Comparison of ENCODE assay signal across 16 cellular contexts in the genomic region with DNA sequence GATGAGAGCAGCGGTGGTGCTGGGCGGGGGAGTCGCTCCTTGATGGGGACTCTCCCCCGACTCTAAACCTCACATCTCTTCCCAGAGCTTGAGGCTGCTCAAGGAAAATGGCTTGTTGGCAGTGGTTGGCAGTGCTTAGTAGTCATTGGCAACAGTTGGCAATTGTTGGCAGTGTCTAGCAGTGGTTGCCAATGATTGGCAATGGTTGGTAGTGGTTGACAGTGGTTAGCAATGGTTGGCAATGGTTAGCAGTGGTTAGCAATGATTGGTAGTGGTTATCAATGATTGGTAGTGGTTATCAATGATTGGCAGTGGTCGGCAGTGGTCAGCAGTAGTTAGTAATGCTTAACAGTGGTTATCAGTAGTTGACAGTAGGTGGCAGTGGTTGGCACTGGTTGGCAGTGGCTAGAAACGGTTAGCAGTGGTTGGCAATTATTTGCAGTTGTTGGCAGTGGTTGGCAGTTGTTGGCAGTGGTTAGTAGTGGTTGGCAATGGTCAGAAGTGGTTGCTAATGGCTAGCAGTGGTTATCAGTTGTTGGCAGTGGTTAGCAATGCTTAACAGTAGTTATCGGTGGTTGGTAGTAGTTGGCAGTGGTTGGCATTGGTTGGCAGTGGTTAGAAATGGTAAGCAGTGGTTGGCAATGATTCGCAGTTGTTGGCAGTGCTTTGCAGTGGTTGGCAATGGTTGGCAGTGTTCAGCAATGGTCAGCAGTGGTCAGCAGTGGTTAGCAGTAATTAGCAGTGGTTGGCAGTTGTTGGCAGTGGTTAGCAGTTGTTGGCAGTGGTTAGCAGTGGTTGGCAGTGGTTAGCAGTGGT.
DNase-seq lines count a peak whose midpoint lies in the region; ATAC-seq, FAIRE-seq and TF ChIP-seq lines count a peak whose summit lies in the region.
"Had no signal": no experiment of that assay in that cellular context is flagged by ENCODE, and none has a peak within 500 bp of the region (broad histone marks: within the 10 kb centered on the region; RNA-seq: fewer than 3 reads in every experiment).

No MANE protein-coding gene starts in this region.

- no peak for FAIRE-seq in H1 (lab: Jason Lieb, UNC)

- intact Hi-C loops in sigmoid colon (cut with DNase I): no loop called here

- H3K9me3 ChIP-seq in H1 (ENCODE audit: insufficient read depth in 2 of 2, low read depth in 1 of 2, low read length in 1 of 2): peaks cover 10 to 24% of the 10 kb centered on the region in 2 experiments
- H3K9me3 ChIP-seq in sigmoid colon: peaks cover 0 to 6% (median 3%) of the 10 kb centered on the region in 4 donors
- H3K9me3 ChIP-seq: thyroid gland had no signal

- H3K23ac ChIP-seq in H1 (ENCODE audit: insufficient read length): no peak overlapping the region

- H2AK5ac ChIP-seq in H1 (ENCODE audit: low read depth, low read length): 0 out of 2 replicates have a peak overlapping the region, but pooled peaks have one; percentile 13

- DNase-seq in activated CD8-positive, alpha-beta memory T cell treated with anti-CD3 and anti-CD28 coated beads for 24 hours: peak; percentile 41
- no peak for DNase-seq in activated CD8-positive, alpha-beta memory T cell treated with anti-CD3 and anti-CD28 coated beads, Interleukin-2, amount 50 U/mL, for 4 hours
- peak; percentile 19 for DNase-seq in NCI-H460 (ENCODE audit: extremely low read depth, low read depth)
- DNase-seq in H1 (ENCODE audit: low read depth in 1 of 2, low spot score in 2 of 2): no peak
- DNase-seq in sigmoid colon: peak; percentile 21
- no peak for DNase-seq in DMS53 (lab: John Stamatoyannopoulos, UW)
- no peak for DNase-seq in NCI-H446 (lab: John Stamatoyannopoulos, UW)
- DNase-seq: activated CD4-positive, alpha-beta T cell treated with anti-CD3 and anti-CD28 coated beads for 36 hours; MV-4-11; NCI-H2171 treated with DMSO at 0.1 percent for 48 hours; OCI-M1; psoas muscle; thyroid gland had no signal

- H3K27ac ChIP-seq in H1 (ENCODE audit: low read depth, low read length) (no peak overlapping the region), sigmoid colon (no peak overlapping the region)
- H3K27ac ChIP-seq: ascending aorta, HL-60, thyroid gland had no signal

- H3K27me3 Mint-ChIP-seq in activated T-helper 17 cell treated with anti-CD3 and anti-CD28 coated beads, Interleukin-2, amount 50 U/mL, for 72 hours: peaks cover 46% of the 10 kb centered on the region

- H3K27ac Mint-ChIP-seq in activated T-helper 17 cell treated with anti-CD3 and anti-CD28 coated beads, Interleukin-2, amount 50 U/mL, for 72 hours: no peak overlapping the region
- H3K27ac Mint-ChIP-seq: activated CD4-positive, alpha-beta T cell treated with anti-CD3 and anti-CD28 coated beads for 36 hours had no signal

- TF ChIP-seq POLR2A in H1 (IDR thresholded peaks at IDR 0.05; ENCODE audit: control extremely low read depth in 1 of 2, low read depth in 2 of 2, low read length in 2 of 2) (no peak), sigmoid colon (IDR thresholded peaks at IDR 0.05) (no peak)

- POLR2A ChIA-PET in H1 (lab: Charles Lee; ENCODE audit: partially characterized antibody): no interaction called here

- H2BK15ac ChIP-seq in H1 (ENCODE audit: low read length): no peak overlapping the region

- no peaks in the 10 kb centered on the region for H3K79me1 ChIP-seq in H1 (ENCODE audit: low read depth, low read length)

- no peaks in the 10 kb centered on the region for H4K20me1 ChIP-seq in H1 (replicated peaks in 1 of 2; ENCODE audit: control insufficient read depth in 1 of 2, insufficient read depth in 2 of 2, low read length in 2 of 2)

- no peaks in the 10 kb centered on the region for H3K4me1 Mint-ChIP-seq in activated T-helper 17 cell treated with anti-CD3 and anti-CD28 coated beads, Interleukin-2, amount 50 U/mL, for 72 hours
- H3K4me1 Mint-ChIP-seq: activated CD4-positive, alpha-beta T cell treated with anti-CD3 and anti-CD28 coated beads for 36 hours had no signal

- no peaks in the 10 kb centered on the region for H3K27me3 ChIP-seq in H1 (replicated peaks in 1 of 4; ENCODE audit: control insufficient read depth in 3 of 4, extremely low read depth in 1 of 4, insufficient read depth in 3 of 4, low read length in 3 of 4)
- H3K27me3 ChIP-seq in sigmoid colon: peaks cover 0 to 21% (median 4%) of the 10 kb centered on the region in 3 donors
- H3K27me3 ChIP-seq: ascending aorta, thyroid gland had no signal

- H3K4me3 ChIP-seq in H1 (ENCODE audit: extremely low read depth in 1 of 4, insufficient read depth in 2 of 4, low read depth in 3 of 4, low read length in 4 of 4) (no peak overlapping the region), sigmoid colon (no peak overlapping the region)
- H3K4me3 ChIP-seq: ascending aorta, psoas muscle, thyroid gland had no signal

- H3K18ac ChIP-seq in H1 (ENCODE audit: extremely low read depth, low read length): no peak overlapping the region

- TF ChIP-seq RAD21 in H1 (IDR thresholded peaks at IDR 0.05 in 1 of 2, conservative IDR thresholded peaks at IDR 0.05 in 1 of 2; ENCODE audit: low read depth in 2 of 2, low read length in 2 of 2): peak in 1 of 2 experiments; percentile 29; a peak in 1 of 4 replicates

- H3K14ac ChIP-seq in H1 (ENCODE audit: insufficient read length): no peak overlapping the region

- no peak overlapping the region for H4K5ac ChIP-seq in H1 (ENCODE audit: insufficient read length, low read depth, low read length)

- H3K4ac ChIP-seq in H1 (replicated peaks; ENCODE audit: insufficient read length, low read depth, low read length): no peak overlapping the region

- no peak overlapping the region for H3K9ac ChIP-seq in H1 (replicated peaks in 1 of 4; ENCODE audit: extremely low read depth in 1 of 4, low read depth in 3 of 4, low read length in 3 of 4)

- H2BK5ac ChIP-seq in H1 (ENCODE audit: low read depth, low read length): no peak overlapping the region

- H3K56ac ChIP-seq in H1 (replicated peaks; ENCODE audit: insufficient read length, low read depth, low read length): no peak overlapping the region

- TF ChIP-seq EP300 in H1 (IDR thresholded peaks at IDR 0.05; ENCODE audit: borderline replicate concordance in 1 of 2, low read depth in 2 of 2, low read length in 2 of 2) (no peak), sigmoid colon (IDR thresholded peaks at IDR 0.05) (no peak)

- H2BK20ac ChIP-seq in H1 (ENCODE audit: low read length): no peak overlapping the region

- ATAC-seq in activated T-helper 17 cell treated with anti-CD3 and anti-CD28 coated beads, Interleukin-2, amount 50 U/mL, for 72 hours (replicated peaks): no peak
- ATAC-seq: activated CD4-positive, alpha-beta T cell treated with anti-CD3 and anti-CD28 coated beads for 36 hours had no signal

- peaks cover 5% of the 10 kb centered on the region; the same call in 1 of the 2 replicates for H3K23me2 ChIP-seq in H1 (ENCODE audit: low read depth, low read length)

- no peak overlapping the region for H2BK12ac ChIP-seq in H1 (ENCODE audit: low read depth, low read length)

- H3K36me3 ChIP-seq in H1 (ENCODE audit: control insufficient read depth in 2 of 4, insufficient read depth in 4 of 4, low read length in 3 of 4) (no peaks in the 10 kb centered on the region), sigmoid colon (no peaks in the 10 kb centered on the region)
- H3K36me3 ChIP-seq: ascending aorta, thyroid gland had no signal

- no peak overlapping the region for H3K4me3 Mint-ChIP-seq in activated T-helper 17 cell treated with anti-CD3 and anti-CD28 coated beads, Interleukin-2, amount 50 U/mL, for 72 hours
- H3K4me3 Mint-ChIP-seq: activated CD4-positive, alpha-beta T cell treated with anti-CD3 and anti-CD28 coated beads for 36 hours had no signal

- no peaks in the 10 kb centered on the region for H3K4me1 ChIP-seq in H1 (replicated peaks in 1 of 4; ENCODE audit: control insufficient read depth in 3 of 4, insufficient read depth in 4 of 4, low read length in 3 of 4)
- no peaks in the 10 kb centered on the region for H3K4me1 ChIP-seq in sigmoid colon
- H3K4me1 ChIP-seq: ascending aorta, psoas muscle, thyroid gland had no signal

- H3K4me2 ChIP-seq in H1 (ENCODE audit: insufficient read depth in 1 of 2, low read depth in 2 of 2, low read length in 2 of 2): no peak overlapping the region

- CTCF ChIA-PET in H1 (lab: Charles Lee; ENCODE audit: partially characterized antibody): no interaction called here

- peak in 1 of 3 experiments; percentile 24; a peak in 1 of 4 replicates for TF ChIP-seq CTCF in H1 (IDR thresholded peaks at IDR 0.05; ENCODE audit: control extremely low read depth in 1 of 3, insufficient read depth in 1 of 3, low read depth in 1 of 3, low read length in 3 of 3)
- TF ChIP-seq CTCF in sigmoid colon (IDR thresholded peaks at IDR 0.05): no peak

- WGBS in H1 (ENCODE audit: extremely low coverage in 1 of 2, insufficient coverage in 1 of 2, insufficient read length in 1 of 2, insufficient replicate concordance in 2 of 2, low coverage in 1 of 2, low lambda C conversion rate in 2 of 2, missing lambda C conversion rate in 1 of 2), 2 experiments: 87% methylated on average over 6 of the region's 8 CpGs; no CpG with 5 or more reads in 1 of the 2 experiments
- 83 to 88% methylated on average over 8 of the region's 8 CpGs for WGBS in sigmoid colon, 2 donors

- no peaks in the 10 kb centered on the region for H3K79me2 ChIP-seq in H1 (ENCODE audit: control insufficient read depth in 1 of 2, insufficient read depth in 2 of 2, low read length in 2 of 2)

- peaks cover 4% of the 10 kb centered on the region for H3K9me3 Mint-ChIP-seq in activated T-helper 17 cell treated with anti-CD3 and anti-CD28 coated beads, Interleukin-2, amount 50 U/mL, for 72 hours

- no peak overlapping the region for H4K8ac ChIP-seq in H1 (ENCODE audit: extremely low read depth, insufficient read depth, low read length)

- H4K91ac ChIP-seq in H1 (replicated peaks; ENCODE audit: insufficient read length, low read length): no peak overlapping the region

- no peak overlapping the region for H2BK120ac ChIP-seq in H1 (replicated peaks; ENCODE audit: low read depth, low read length)

- H3K36me3 Mint-ChIP-seq in activated T-helper 17 cell treated with anti-CD3 and anti-CD28 coated beads, Interleukin-2, amount 50 U/mL, for 72 hours (ENCODE audit: low read depth): no peaks in the 10 kb centered on the region

- H2AFZ ChIP-seq in H1 (ENCODE audit: low read length): no peak overlapping the region

TF ChIP-seq in H1, 55 proteins besides CTCF, POLR2A, EP300 and RAD21 (continues in another document):
- TF ChIP-seq HDAC6 (IDR thresholded peaks at IDR 0.05; ENCODE audit: low read depth, low read length) (no peak), ASH2L (IDR thresholded peaks at IDR 0.05; ENCODE audit: low read length) (no peak), SIN3A (conservative IDR thresholded peaks at IDR 0.05 in 1 of 2, IDR thresholded peaks at IDR 0.05 in 1 of 2; ENCODE audit: low read depth in 1 of 2, low read length in 2 of 2) (no peak), MAFK (IDR thresholded peaks at IDR 0.05; ENCODE audit: low read depth, low read length) (no peak), SIRT6 (IDR thresholded peaks at IDR 0.05; ENCODE audit: low read length) (no peak)
- TF ChIP-seq, protein P1, sequence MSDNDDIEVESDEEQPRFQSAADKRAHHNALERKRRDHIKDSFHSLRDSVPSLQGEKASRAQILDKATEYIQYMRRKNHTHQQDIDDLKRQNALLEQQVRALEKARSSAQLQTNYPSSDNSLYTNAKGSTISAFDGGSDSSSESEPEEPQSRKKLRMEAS (IDR thresholded peaks at IDR 0.05): no peak

Comparison
In these comparisons a context has a peak if more than half of its experiments do, and no peak if none do; other contexts are left out.
1. DNase-seq: peak in activated CD8-positive, alpha-beta memory T cell treated with anti-CD3 and anti-CD28 coated beads for 24 hours (single experiment), NCI-H460 (single experiment) and sigmoid colon (single experiment); none in activated CD8-positive, alpha-beta memory T cell treated with anti-CD3 and anti-CD28 coated beads, Interleukin-2, amount 50 U/mL, for 4 hours (single experiment), H1 (0 of 2), DMS53 (single experiment) and NCI-H446 (0 of 2).